In genomic region chr19:58470837-58471543, GRCh38 we compare ENCODE assay signal across 7 cellular contexts. TPM values are rescaled to one million over a fixed set of nuclear protein-coding genes. Genes with fewer than 3 reads are reported as not detected.
A peak's percentile ranks its signal among the peaks of the same experiment; 100 is the strongest.
DNase-seq lines count a peak whose midpoint lies in the region; ATAC-seq, FAIRE-seq and TF ChIP-seq lines count a peak whose summit lies in the region.
"Not testable (repeated sequence)": the region's sequence is repeated elsewhere in the genome, so short reads cannot be mapped to it uniquely, and the experiment has no call there.
"Had no signal": no experiment of that assay in that cellular context is flagged by ENCODE, and none has a peak within 500 bp of the region (broad histone marks: within the 10 kb centered on the region; RNA-seq: fewer than 3 reads in every experiment).

No MANE protein-coding gene starts in this region.

- not testable (repeated sequence) for H3K36me3 Mint-ChIP-seq in natural killer cell

- not testable (repeated sequence) for BruUV-seq in GM12878 (replicated peaks; lab: Mats Ljungman, UMichigan)

- TF ChIP-seq EP300 in A549 (IDR thresholded peaks at IDR 0.05); GM12878 (IDR thresholded peaks at IDR 0.05; ENCODE audit: borderline replicate concordance in 1 of 2, control insufficient read depth in 1 of 2, low read depth in 2 of 2, low read length in 2 of 2): not testable (repeated sequence)

- FAIRE-seq in A549 (lab: Jason Lieb, UNC) (peak; percentile 18), HTR-8/SVneo (lab: Jason Lieb, UNC) (peak; percentile 23), bronchial epithelial cell (lab: Jason Lieb, UNC) (peak; percentile 89), urothelium cell line (lab: Jason Lieb, UNC) (peak; percentile 74)
- not testable (repeated sequence) for FAIRE-seq in GM12878 (lab: Jason Lieb, UNC)

- not testable (repeated sequence) for TF ChIP-seq CTCF in A549 (IDR thresholded peaks at IDR 0.05); GM12878 (IDR thresholded peaks at IDR 0.05 in 2 of 3, conservative IDR thresholded peaks at IDR 0.05 in 1 of 3; ENCODE audit: control insufficient read depth in 2 of 3, extremely low read depth in 1 of 3, insufficient read depth in 1 of 3, low read depth in 3 of 3, low read length in 3 of 3); bronchial epithelial cell (IDR thresholded peaks at IDR 0.05; ENCODE audit: insufficient read depth, low read length, severe bottlenecking); natural killer cell (IDR thresholded peaks at IDR 0.05)

- SMC1A ChIA-PET in GM12878 (lab: Charles Lee; ENCODE audit: uncharacterized antibody, unreplicated experiment), result not testable (repeated sequence)

- not testable (repeated sequence) for H2AFZ ChIP-seq in GM12878 (ENCODE audit: control insufficient read depth, low read depth, low read length)

- intact Hi-C loops in GM12878 (cut with micrococcal nuclease; ENCODE audit: unreplicated experiment); natural killer cell (cut with micrococcal nuclease): not testable (repeated sequence)

- not testable (repeated sequence) for H3K9me3 Mint-ChIP-seq in natural killer cell

- TF ChIP-seq POLR2A in A549 (IDR thresholded peaks at IDR 0.05; ENCODE audit: low read length), result not testable (repeated sequence)
- TF ChIP-seq POLR2A in GM12878 (IDR thresholded peaks at IDR 0.05; ENCODE audit: low read depth, low read length), result peak; percentile 28; the same call in 1 of the 2 replicates

- peaks cover 16 to 31% of the 10 kb centered on the region in 2 donors for H3K4me1 Mint-ChIP-seq in natural killer cell

- H3K4me3 Mint-ChIP-seq in natural killer cell, result peak overlapping the region; percentile 13

- H3K27ac Mint-ChIP-seq in natural killer cell, result not testable (repeated sequence)

- in situ Hi-C loops in GM12878 (cut with MboI), result not testable (repeated sequence)

- not testable (repeated sequence) for H3K9ac ChIP-seq in GM12878 (ENCODE audit: control insufficient read depth, insufficient read depth, low read length)

- TF ChIP-seq RAD21 in A549 (conservative IDR thresholded peaks at IDR 0.05 in 1 of 2, IDR thresholded peaks at IDR 0.05 in 1 of 2); GM12878 (IDR thresholded peaks at IDR 0.05; ENCODE audit: insufficient read depth, low read depth, low read length): not testable (repeated sequence)

- WGBS in A549 (ENCODE audit: missing lambda C conversion rate), result 95% methylated on average over 24 of the region's 53 CpGs
- WGBS in GM12878 (ENCODE audit: insufficient coverage, insufficient replicate concordance, low lambda C conversion rate, missing lambda C conversion rate), result 97% methylated on average over 20 of the region's 53 CpGs

- POLR2A ChIA-PET in A549 (lab: Yijun Ruan, JAX); GM12878 (lab: Charles Lee): not testable (repeated sequence)

- H3K27me3 ChIP-seq in GM12878 (replicated peaks in 1 of 2; ENCODE audit: control insufficient read depth in 2 of 2, insufficient read depth in 2 of 2, low read length in 1 of 2); bronchial epithelial cell (ENCODE audit: control insufficient read depth, insufficient read depth, low read length): not testable (repeated sequence)

- not testable (repeated sequence) for H3K36me3 ChIP-seq in GM12878 (ENCODE audit: control insufficient read depth in 2 of 2, insufficient read depth in 2 of 2, low read length in 1 of 2)
- H3K36me3 ChIP-seq in bronchial epithelial cell (ENCODE audit: control insufficient read depth, insufficient read depth, low read length), result peaks cover 16% of the 10 kb centered on the region

- not testable (repeated sequence) for H3K4me3 ChIP-seq in A549; GM12878; bronchial epithelial cell (ENCODE audit: low read depth, low read length)

- H3K27me3 Mint-ChIP-seq in natural killer cell (ENCODE audit: low read depth in 2 of 2), result not testable (repeated sequence)

- H3K79me2 ChIP-seq in GM12878 (ENCODE audit: control insufficient read depth, insufficient read depth, low read length), result peaks cover 17% of the 10 kb centered on the region

- H3K4me1 ChIP-seq in A549 (peaks cover 13% of the 10 kb centered on the region; the same call in 2 of the 3 replicates), GM12878 (ENCODE audit: control insufficient read depth, insufficient read depth, low read length) (peaks cover 18% of the 10 kb centered on the region)

- ATAC-seq in A549, GM12878, natural killer cell: not testable (repeated sequence)

- CTCF ChIA-PET in A549 (lab: Yijun Ruan, JAX); GM12878 (lab: Yijun Ruan, JAX): not testable (repeated sequence)

- H4K20me1 ChIP-seq in GM12878 (ENCODE audit: control insufficient read depth, insufficient read depth), result not testable (repeated sequence)

- not testable (repeated sequence) for H3K4me2 ChIP-seq in A549; GM12878 (ENCODE audit: control insufficient read depth, insufficient read depth)

- not testable (repeated sequence) for DNase-seq in A549 (ENCODE audit: low read depth in 1 of 2, low spot score in 1 of 2); HTR-8/SVneo (ENCODE audit: insufficient read length, low spot score); GM12878 (ENCODE audit: low read depth, low spot score); bronchial epithelial cell (ENCODE audit: low read depth); natural killer cell; urothelium cell line (ENCODE audit: low spot score)

- not testable (repeated sequence) for H3K27ac ChIP-seq in A549; GM12878 (ENCODE audit: control insufficient read depth, insufficient read depth)

- RAD21 ChIA-PET in GM12878 (lab: Charles Lee; ENCODE audit: unreplicated experiment), result not testable (repeated sequence)

- not testable (repeated sequence) for H3K9me3 ChIP-seq in A549; GM12878 (replicated peaks; ENCODE audit: control insufficient read depth, insufficient read depth, low read length)

RNA-seq across cellular contexts. Expression of gene ZNF324, which starts 4.1 kb away (rescaled TPM):
- 3.0 and 3.1 TPM in 2 replicates for polyA plus RNA-seq in A549 (2011; rRNA removed)
- 3.6 and 5.1 TPM in 2 replicates for polyA plus RNA-seq in A549 (2012; cell fraction: cytosol; rRNA removed)
- polyA plus RNA-seq in A549 (2012; cell fraction: nucleus; rRNA removed), result 6.9 and 10.0 TPM in 2 replicates
- 6.4 to 6.9 TPM (median 6.9 TPM) in 3 replicates for polyA plus RNA-seq in A549 (2017; fragmentation: RNase III; extraction: RNeasy Plus Mini Kit Qiagen cat#74134 plus additional on column Dnase treatment)
- 8.1 and 9.8 TPM in 2 replicates for polyA minus RNA-seq in A549 (2011; rRNA and poly(A)+ RNA removed)
- 35.9 and 44.8 TPM in 2 replicates for total RNA-seq in GM12878 (2013; cell fraction: nucleolus; rRNA removed)
- total RNA-seq in GM12878 (2014; rRNA removed), result 10.6 and 13.9 TPM in 2 replicates
- 5.0 and 5.9 TPM in 2 replicates for total RNA-seq in GM12878 (2014; rRNA removed; fragmentation: Illumina TruSeq; extraction: Trizol)
- 12.1 and 12.9 TPM in 2 replicates for total RNA-seq in GM12878 (2021)
- 3.3 TPM for polyA plus RNA-seq in GM12878 (2011; ENCODE audit: low read depth)
- 2.8 and 5.7 TPM in 2 replicates for polyA plus RNA-seq in GM12878 (2011; rRNA removed)
- polyA plus RNA-seq in GM12878 (2011; cell fraction: cytosol; rRNA removed), result 6.7 and 10.0 TPM in 2 replicates
- 11.2 and 13.9 TPM in 2 replicates for polyA plus RNA-seq in GM12878 (2011; cell fraction: nucleus; rRNA removed)
- 7.0 and 7.3 TPM in 2 replicates for polyA plus RNA-seq in GM12878 (2012)
- polyA plus RNA-seq in GM12878 (2014; fragmentation: Illumina TruSeq; extraction: Trizol), result 3.1 and 3.5 TPM in 2 replicates
- polyA plus RNA-seq in GM12878 (2014; fragmentation: Nextera tagmentation; extraction: Ambion mirVana), result 1 to 10 TPM in 1 of 2 experiments, under 1 TPM in 1; 0.71 to 2.1 TPM
- 8.1 and 9.5 TPM in 2 replicates for polyA plus RNA-seq in GM12878 (2014; rRNA removed)
- 1 to 10 TPM; 8.5 to 9.0 TPM for polyA plus RNA-seq in GM12878 (2016; fragmentation: Nextera tagmentation; extraction: Ambion mirVana)
- 9.7 and 19.5 TPM in 2 replicates for polyA minus RNA-seq in GM12878 (2011; rRNA and poly(A)+ RNA removed)
- 4.1 and 5.9 TPM in 2 replicates for polyA minus RNA-seq in GM12878 (2011; cell fraction: cytosol; rRNA and poly(A)+ RNA removed)
- polyA minus RNA-seq in GM12878 (2011; cell fraction: nucleus; rRNA and poly(A)+ RNA removed), result 19.2 and 29.2 TPM in 2 replicates
- total RNA-seq in bronchial epithelial cell, result 9.7 and 10.5 TPM in 2 replicates
- total RNA-seq in natural killer cell, result 10 to 100 TPM; 21.3 to 23.7 (median 23.3) TPM

RNA-seq across cellular contexts. Expression of gene ZNF446, which starts 5.2 kb away (rescaled TPM):
- polyA plus RNA-seq in A549 (2011; rRNA removed) (6.2 and 7.4 TPM in 2 replicates), A549 (2017; fragmentation: RNase III; extraction: RNeasy Plus Mini Kit Qiagen cat#74134 plus additional on column Dnase treatment) (9.9 to 12.5 TPM (median 11.0 TPM) in 3 replicates), GM12878 (2011; rRNA removed) (1.1 and 3.5 TPM in 2 replicates), GM12878 (2014; fragmentation: Illumina TruSeq; extraction: Trizol) (0.63 and 1.6 TPM in 2 replicates), GM12878 (2014; fragmentation: Nextera tagmentation; extraction: Ambion mirVana) (under 1 TPM; 0.14 to 0.49 TPM), GM12878 (2014; rRNA removed) (5.3 and 5.8 TPM in 2 replicates), GM12878 (2016; fragmentation: Nextera tagmentation; extraction: Ambion mirVana) (1 to 10 TPM; 4.7 to 5.7 TPM)
- 10.7 and 14.7 TPM in 2 replicates for polyA plus RNA-seq in A549 (2012; cell fraction: cytosol; rRNA removed)
- 32.2 and 37.8 TPM in 2 replicates for polyA plus RNA-seq in A549 (2012; cell fraction: nucleus; rRNA removed)
- polyA minus RNA-seq in A549 (2011; rRNA and poly(A)+ RNA removed), result 9.3 and 9.9 TPM in 2 replicates
- 13.0 and 16.4 TPM in 2 replicates for total RNA-seq in GM12878 (2013; cell fraction: nucleolus; rRNA removed)
- total RNA-seq in GM12878 (2014; rRNA removed) (6.5 and 6.9 TPM in 2 replicates), GM12878 (2014; rRNA removed; fragmentation: Illumina TruSeq; extraction: Trizol) (2.3 and 2.5 TPM in 2 replicates), GM12878 (2021) (5.6 and 6.0 TPM in 2 replicates), bronchial epithelial cell (2.4 and 3.7 TPM in 2 replicates), natural killer cell (10 to 100 TPM; 11.9 to 14.5 (median 13.5) TPM)
- polyA plus RNA-seq in GM12878 (2011; ENCODE audit: low read depth), result 2.3 TPM
- polyA plus RNA-seq in GM12878 (2011; cell fraction: cytosol; rRNA removed), result 4.5 and 7.9 TPM in 2 replicates
- polyA plus RNA-seq in GM12878 (2011; cell fraction: nucleus; rRNA removed), result 15.2 and 15.6 TPM in 2 replicates
- 7.6 and 8.0 TPM in 2 replicates for polyA plus RNA-seq in GM12878 (2012)
- 3.6 and 6.9 TPM in 2 replicates for polyA minus RNA-seq in GM12878 (2011; rRNA and poly(A)+ RNA removed)
- polyA minus RNA-seq in GM12878 (2011; cell fraction: cytosol; rRNA and poly(A)+ RNA removed), result 3.8 and 4.0 TPM in 2 replicates
- 7.7 and 11.0 TPM in 2 replicates for polyA minus RNA-seq in GM12878 (2011; cell fraction: nucleus; rRNA and poly(A)+ RNA removed)

RNA-seq across cellular contexts. Expression of gene ZNF324B, which starts 19.6 kb away (rescaled TPM):
- polyA plus RNA-seq in A549 (2011; rRNA removed), result 3.8 and 4.1 TPM in 2 replicates
- polyA plus RNA-seq in A549 (2012; cell fraction: cytosol; rRNA removed), result 4.0 and 5.1 TPM in 2 replicates
- polyA plus RNA-seq in A549 (2012; cell fraction: nucleus; rRNA removed), result 4.8 and 7.9 TPM in 2 replicates
- polyA plus RNA-seq in A549 (2017; fragmentation: RNase III; extraction: RNeasy Plus Mini Kit Qiagen cat#74134 plus additional on column Dnase treatment), result 6.8 TPM in 3 replicates
- 7.1 and 9.1 TPM in 2 replicates for polyA minus RNA-seq in A549 (2011; rRNA and poly(A)+ RNA removed)
- total RNA-seq in GM12878 (2013; cell fraction: nucleolus; rRNA removed), result 23.8 and 27.7 TPM in 2 replicates
- 7.9 and 8.8 TPM in 2 replicates for total RNA-seq in GM12878 (2014; rRNA removed)
- total RNA-seq in GM12878 (2014; rRNA removed; fragmentation: Illumina TruSeq; extraction: Trizol), result 5.3 and 5.9 TPM in 2 replicates
- 9.3 and 12.8 TPM in 2 replicates for total RNA-seq in GM12878 (2021)
- polyA plus RNA-seq in GM12878 (2011; ENCODE audit: low read depth), result 1.4 TPM
- 1.9 and 3.3 TPM in 2 replicates for polyA plus RNA-seq in GM12878 (2011; rRNA removed)
- polyA plus RNA-seq in GM12878 (2011; cell fraction: cytosol; rRNA removed), result 3.7 and 5.2 TPM in 2 replicates
- polyA plus RNA-seq in GM12878 (2011; cell fraction: nucleus; rRNA removed), result 5.2 and 7.0 TPM in 2 replicates
- polyA plus RNA-seq in GM12878 (2012), result 3.4 and 4.2 TPM in 2 replicates
- polyA plus RNA-seq in GM12878 (2014; fragmentation: Illumina TruSeq; extraction: Trizol), result 3.0 and 4.2 TPM in 2 replicates
- under 1 TPM; 0.11 to 0.29 TPM for polyA plus RNA-seq in GM12878 (2014; fragmentation: Nextera tagmentation; extraction: Ambion mirVana)
- polyA plus RNA-seq in GM12878 (2014; rRNA removed), result 7.6 and 8.4 TPM in 2 replicates
- 1 to 10 TPM; 3.5 to 4.4 TPM for polyA plus RNA-seq in GM12878 (2016; fragmentation: Nextera tagmentation; extraction: Ambion mirVana)
- 4.8 and 13.2 TPM in 2 replicates for polyA minus RNA-seq in GM12878 (2011; rRNA and poly(A)+ RNA removed)
- 4.1 and 4.4 TPM in 2 replicates for polyA minus RNA-seq in GM12878 (2011; cell fraction: cytosol; rRNA and poly(A)+ RNA removed)
- 4.1 and 9.5 TPM in 2 replicates for polyA minus RNA-seq in GM12878 (2011; cell fraction: nucleus; rRNA and poly(A)+ RNA removed)
- 8.8 and 10.8 TPM in 2 replicates for total RNA-seq in bronchial epithelial cell
- total RNA-seq in natural killer cell, result 10 to 100 TPM; 10.4 to 11.4 (median 11.4) TPM

RNA-seq across cellular contexts. Expression of gene ZNF132, which starts 31.0 kb away (rescaled TPM):
- 0.16 and 0.19 TPM in 2 replicates for polyA plus RNA-seq in A549 (2011; rRNA removed)
- 0.05 TPM in 2 replicates for polyA plus RNA-seq in A549 (2012; cell fraction: cytosol; rRNA removed)
- polyA plus RNA-seq in A549 (2012; cell fraction: nucleus; rRNA removed), result 0.02 and 0.07 TPM in 2 replicates
- 0.05 to 0.13 TPM (median 0.09 TPM) in 3 replicates for polyA plus RNA-seq in A549 (2017; fragmentation: RNase III; extraction: RNeasy Plus Mini Kit Qiagen cat#74134 plus additional on column Dnase treatment)
- polyA minus RNA-seq in A549 (2011; rRNA and poly(A)+ RNA removed), result 0.50 and 1.1 TPM in 2 replicates
- 8.4 and 8.7 TPM in 2 replicates for total RNA-seq in GM12878 (2013; cell fraction: nucleolus; rRNA removed)
- 3.5 and 4.0 TPM in 2 replicates for total RNA-seq in GM12878 (2014; rRNA removed)
- 3.3 and 3.5 TPM in 2 replicates for total RNA-seq in GM12878 (2014; rRNA removed; fragmentation: Illumina TruSeq; extraction: Trizol)
- 2.7 and 3.4 TPM in 2 replicates for total RNA-seq in GM12878 (2021)
- 1.3 TPM for polyA plus RNA-seq in GM12878 (2011; ENCODE audit: low read depth)
- 0.68 and 0.81 TPM in 2 replicates for polyA plus RNA-seq in GM12878 (2011; rRNA removed)
- polyA plus RNA-seq in GM12878 (2011; cell fraction: cytosol; rRNA removed), result 0.40 and 0.42 TPM in 2 replicates
- 1.2 and 1.8 TPM in 2 replicates for polyA plus RNA-seq in GM12878 (2011; cell fraction: nucleus; rRNA removed)
- polyA plus RNA-seq in GM12878 (2012), result 0.69 and 2.1 TPM in 2 replicates
- polyA plus RNA-seq in GM12878 (2014; fragmentation: Illumina TruSeq; extraction: Trizol), result 2.0 and 2.2 TPM in 2 replicates
- polyA plus RNA-seq in GM12878 (2014; fragmentation: Nextera tagmentation; extraction: Ambion mirVana), result under 1 TPM; 0.56 to 0.73 TPM
- 1.4 and 1.9 TPM in 2 replicates for polyA plus RNA-seq in GM12878 (2014; rRNA removed)
- 1 to 10 TPM; 2.4 to 3.0 TPM for polyA plus RNA-seq in GM12878 (2016; fragmentation: Nextera tagmentation; extraction: Ambion mirVana)
- 3.7 and 4.0 TPM in 2 replicates for polyA minus RNA-seq in GM12878 (2011; rRNA and poly(A)+ RNA removed)
- polyA minus RNA-seq in GM12878 (2011; cell fraction: cytosol; rRNA and poly(A)+ RNA removed), result 0.62 TPM in 1 of 2 replicates, not detected in the other
- 3.5 TPM in 2 replicates for polyA minus RNA-seq in GM12878 (2011; cell fraction: nucleus; rRNA and poly(A)+ RNA removed)
- total RNA-seq in bronchial epithelial cell, result 5.5 and 5.8 TPM in 2 replicates
- 1 to 10 TPM in 2 of 3 donors, under 1 TPM in 1; 0.88 to 1.6 (median 1.5) TPM for total RNA-seq in natural killer cell
- total RNA-seq: Calu3 had no signal

RNA-seq across cellular contexts. Expression of gene SLC27A5, which starts 40.8 kb away (rescaled TPM):
- polyA plus RNA-seq in A549 (2011; rRNA removed) (30.2 and 36.7 TPM in 2 replicates), A549 (2017; fragmentation: RNase III; extraction: RNeasy Plus Mini Kit Qiagen cat#74134 plus additional on column Dnase treatment) (36.7 to 40.4 TPM (median 37.8 TPM) in 3 replicates), GM12878 (2011; rRNA removed) (13.7 and 32.0 TPM in 2 replicates), GM12878 (2014; fragmentation: Illumina TruSeq; extraction: Trizol) (5.7 and 21.2 TPM in 2 replicates), GM12878 (2014; fragmentation: Nextera tagmentation; extraction: Ambion mirVana) (100 to 1,000 TPM; 113 to 127 TPM), GM12878 (2014; rRNA removed) (55.7 and 62.9 TPM in 2 replicates), GM12878 (2016; fragmentation: Nextera tagmentation; extraction: Ambion mirVana) (10 to 100 TPM; 25.8 to 28.6 TPM)
- 73.3 and 84.5 TPM in 2 replicates for polyA plus RNA-seq in A549 (2012; cell fraction: cytosol; rRNA removed)
- polyA plus RNA-seq in A549 (2012; cell fraction: nucleus; rRNA removed), result 45.0 and 48.2 TPM in 2 replicates
- 18.7 and 27.9 TPM in 2 replicates for polyA minus RNA-seq in A549 (2011; rRNA and poly(A)+ RNA removed)
- total RNA-seq in GM12878 (2013; cell fraction: nucleolus; rRNA removed), result 20.5 and 26.7 TPM in 2 replicates
- total RNA-seq in GM12878 (2014; rRNA removed) (48.4 and 57.2 TPM in 2 replicates), GM12878 (2014; rRNA removed; fragmentation: Illumina TruSeq; extraction: Trizol) (25.7 and 26.8 TPM in 2 replicates), GM12878 (2021) (31.2 and 31.5 TPM in 2 replicates), bronchial epithelial cell (11.1 and 28.8 TPM in 2 replicates), natural killer cell (1 to 10 TPM; 4.6 to 7.0 (median 4.7) TPM)
- polyA plus RNA-seq in GM12878 (2011; ENCODE audit: low read depth), result 28.8 TPM
- 64.9 and 72.7 TPM in 2 replicates for polyA plus RNA-seq in GM12878 (2011; cell fraction: cytosol; rRNA removed)
- 30.2 and 38.4 TPM in 2 replicates for polyA plus RNA-seq in GM12878 (2011; cell fraction: nucleus; rRNA removed)
- polyA plus RNA-seq in GM12878 (2012), result 36.9 and 38.7 TPM in 2 replicates
- polyA minus RNA-seq in GM12878 (2011; rRNA and poly(A)+ RNA removed), result 26.4 and 33.4 TPM in 2 replicates
- polyA minus RNA-seq in GM12878 (2011; cell fraction: cytosol; rRNA and poly(A)+ RNA removed), result 7.6 and 12.6 TPM in 2 replicates
- 13.8 and 24.1 TPM in 2 replicates for polyA minus RNA-seq in GM12878 (2011; cell fraction: nucleus; rRNA and poly(A)+ RNA removed)
